1 cellular context compared by ENCODE assay signal in genomic region chr11:73270089-73270854, GRCh38.
TF ChIP-seq lines count a peak whose summit lies in the region.

No MANE protein-coding gene starts in this region.

TF ChIP-seq in GM23338, 12 proteins besides CTCF, POLR2A, EP300 and RAD21 (continued from another document):
- no peak for TF ChIP-seq REST (IDR thresholded peaks at IDR 0.05; ENCODE audit: unreplicated experiment)
